ENCODE assay signal across 10 cellular contexts in the genomic region with DNA sequence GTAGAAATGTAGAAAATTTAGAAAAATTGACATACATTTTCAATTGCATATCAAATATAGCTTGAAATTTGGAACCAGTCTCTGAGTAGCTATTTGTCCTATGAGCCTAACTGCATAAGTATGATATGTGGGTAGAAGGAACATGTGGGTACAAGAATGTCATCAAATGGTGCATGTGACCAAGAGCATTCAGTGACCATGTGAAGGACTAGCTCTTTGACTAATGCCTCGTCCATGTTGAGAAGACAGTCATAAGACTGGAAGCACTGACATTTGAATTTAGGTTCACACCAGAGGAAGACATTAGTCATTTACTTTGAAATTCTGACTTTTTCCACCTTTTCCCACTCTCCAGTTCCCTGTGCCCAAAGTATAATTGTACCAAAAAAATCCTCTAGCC. TPM values are rescaled to one million over a fixed set of nuclear protein-coding genes. Genes with fewer than 3 reads are reported as not detected.
A peak's percentile ranks its signal among the peaks of the same experiment; 100 is the strongest.
DNase-seq lines count a peak whose midpoint lies in the region; ATAC-seq and TF ChIP-seq lines count a peak whose summit lies in the region.
"Had no signal": no experiment of that assay in that cellular context is flagged by ENCODE, and none has a peak within 500 bp of the region (broad histone marks: within the 10 kb centered on the region; RNA-seq: fewer than 3 reads in every experiment).

No MANE protein-coding gene starts in this region.

- no peak overlapping the region for H3K27ac Mint-ChIP-seq in activated CD8-positive, alpha-beta T cell treated with anti-CD3 and anti-CD28 coated beads for 36 hours
- H3K27ac Mint-ChIP-seq: activated naive CD4-positive, alpha-beta T cell treated with anti-CD3 and anti-CD28 coated beads, Interleukin-2, amount 50 U/mL, for 24 hours had no signal

- intact Hi-C loops in activated CD8-positive, alpha-beta T cell treated with anti-CD3 and anti-CD28 coated beads for 36 hours (cut with micrococcal nuclease) = loop anchor here (1.0 kb wide), 1 partner anchor 314 kb away; no protein-coding TSS in a partner anchor

- POLR2A ChIA-PET in activated CD8-positive, alpha-beta T cell treated with anti-CD3 and anti-CD28 coated beads for 36 hours (lab: Charles Lee) = interaction anchor here (1.3 to 1.8 kb wide), 2 partner anchors 8 to 10 kb away, joined by 5 read pairs; no protein-coding TSS in a partner anchor

- peak; percentile 12 for DNase-seq in NOMO-1 treated with DMSO at 0.1 percent for 48 hours (lab: John Stamatoyannopoulos, UW; ENCODE audit: unreplicated experiment)
- DNase-seq in NOMO-1 (lab: John Stamatoyannopoulos, UW; ENCODE audit: unreplicated experiment in 2 of 2) = no peak
- DNase-seq in activated CD8-positive, alpha-beta T cell treated with anti-CD3 and anti-CD28 coated beads for 36 hours = no peak
- no peak for DNase-seq in omental fat pad (ENCODE audit: low spot score)
- DNase-seq in ecto neural progenitor cell (ENCODE audit: low spot score) = no peak
- DNase-seq in cerebellar cortex (ENCODE audit: low spot score) = no peak
- DNase-seq in cortex of kidney (lab: John Stamatoyannopoulos, UW) = no peak
- DNase-seq: NCI-H1048 had no signal

- peaks cover 10% of the 10 kb centered on the region for H3K4me1 Mint-ChIP-seq in activated CD8-positive, alpha-beta T cell treated with anti-CD3 and anti-CD28 coated beads for 36 hours (ENCODE audit: low read depth)

- CTCF ChIA-PET in activated CD8-positive, alpha-beta T cell treated with anti-CD3 and anti-CD28 coated beads for 36 hours (lab: Charles Lee) = interaction anchor here (0.6 to 8.5 kb wide), 63 partner anchors 8 to 680 kb away, joined by 3 to 242 read pairs (median 5); partner anchors contain the start of genes MRPL44, SERPINE2 and WDFY1

- H3K9me3 Mint-ChIP-seq in activated CD8-positive, alpha-beta T cell treated with anti-CD3 and anti-CD28 coated beads for 36 hours = no peaks in the 10 kb centered on the region
- H3K9me3 Mint-ChIP-seq: activated naive CD4-positive, alpha-beta T cell treated with anti-CD3 and anti-CD28 coated beads, Interleukin-2, amount 50 U/mL, for 24 hours had no signal

- ATAC-seq in HG02884 (IDR thresholded peaks at IDR 0.05; ENCODE audit: unreplicated experiment) (peak; percentile 12), omental fat pad (ENCODE audit: low FRiP score) (peak; percentile 8)
- ATAC-seq in activated CD8-positive, alpha-beta T cell treated with anti-CD3 and anti-CD28 coated beads for 36 hours = peak; percentile 47

- H3K27me3 Mint-ChIP-seq in activated CD8-positive, alpha-beta T cell treated with anti-CD3 and anti-CD28 coated beads for 36 hours = no peaks in the 10 kb centered on the region
- H3K27me3 Mint-ChIP-seq: activated naive CD4-positive, alpha-beta T cell treated with anti-CD3 and anti-CD28 coated beads, Interleukin-2, amount 50 U/mL, for 24 hours had no signal

- peaks cover 11% of the 10 kb centered on the region for H3K36me3 Mint-ChIP-seq in activated CD8-positive, alpha-beta T cell treated with anti-CD3 and anti-CD28 coated beads for 36 hours (ENCODE audit: low read depth)

- H3K4me3 Mint-ChIP-seq in activated CD8-positive, alpha-beta T cell treated with anti-CD3 and anti-CD28 coated beads for 36 hours = no peak overlapping the region
- H3K4me3 Mint-ChIP-seq: activated naive CD4-positive, alpha-beta T cell treated with anti-CD3 and anti-CD28 coated beads, Interleukin-2, amount 50 U/mL, for 24 hours had no signal

- TF ChIP-seq CTCF in activated CD8-positive, alpha-beta T cell treated with anti-CD3 and anti-CD28 coated beads for 36 hours (IDR thresholded peaks at IDR 0.05) = no peak
- TF ChIP-seq CTCF in omental fat pad (IDR thresholded peaks at IDR 0.05) = no peak

RNA-seq across cellular contexts. Expression of gene MRPL44, which starts 12.6 kb away (rescaled TPM):
- total RNA-seq in activated CD8-positive, alpha-beta T cell treated with anti-CD3 and anti-CD28 coated beads for 36 hours = 10 to 100 TPM; 37.8 to 40.4 TPM
- 10 to 100 TPM; 18.8 to 32.4 (median 21.1) TPM for total RNA-seq in omental fat pad

RNA-seq across cellular contexts. Expression of gene WDFY1, which starts 24.7 kb away (rescaled TPM):
- total RNA-seq in activated CD8-positive, alpha-beta T cell treated with anti-CD3 and anti-CD28 coated beads for 36 hours = 10 to 100 TPM; 20.8 to 23.1 TPM
- 10 to 100 TPM; 44.7 to 85.6 (median 54.2) TPM for total RNA-seq in omental fat pad
